In genomic region chr18:62425465-62426190, GRCh38 we compare ENCODE assay signal across 1 cellular context.
TF ChIP-seq lines count a peak whose summit lies in the region.

No MANE protein-coding gene starts in this region.

TF ChIP-seq in HepG2, 621 proteins besides CTCF, POLR2A, EP300 and RAD21 (continued from another document and continues in another):
- peak; percentile 14; the same call in 1 of the 2 replicates for TF ChIP-seq ZNF609 (CRISPR knock-in tag; IDR thresholded peaks at IDR 0.05; ENCODE audit: borderline replicate concordance)
- TF ChIP-seq MEIS1 (CRISPR knock-in tag; IDR thresholded peaks at IDR 0.05; ENCODE audit: borderline replicate concordance), result 0 out of 2 replicates have a peak, but pooled peaks have one; percentile 48
- no peak for TF ChIP-seq CREB1 (IDR thresholded peaks at IDR 0.05)
- peak; percentile 44 for TF ChIP-seq CREB1 (CRISPR knock-in tag; IDR thresholded peaks at IDR 0.05)
- TF ChIP-seq HBP1 (CRISPR knock-in tag; IDR thresholded peaks at IDR 0.05; ENCODE audit: low read depth), result peak; percentile 67; the same call in 1 of the 2 replicates
- peak; percentile 67 for TF ChIP-seq TEAD3 (CRISPR knock-in tag; optimal IDR thresholded peaks at IDR 0.05; ENCODE audit: borderline replicate concordance)
- peak; percentile 25; the same call in 1 of the 2 replicates for TF ChIP-seq ZNF710 (CRISPR knock-in tag; IDR thresholded peaks at IDR 0.05; ENCODE audit: borderline replicate concordance)
- TF ChIP-seq ZNF775 (CRISPR knock-in tag; IDR thresholded peaks at IDR 0.05; ENCODE audit: borderline replicate concordance), result peak; percentile 61; the same call in 1 of the 2 replicates
- 0 out of 2 replicates have a peak, but pooled peaks have one; percentile 61 for TF ChIP-seq KAT7 (CRISPR knock-in tag; IDR thresholded peaks at IDR 0.05; ENCODE audit: borderline replicate concordance)
- 0 out of 2 replicates have a peak, but pooled peaks have one; percentile 32 for TF ChIP-seq ARNTL (CRISPR knock-in tag; IDR thresholded peaks at IDR 0.05)
- TF ChIP-seq ZNF335 (CRISPR knock-in tag; IDR thresholded peaks at IDR 0.05), result peak; percentile 41; the same call in 1 of the 2 replicates
- no peak for TF ChIP-seq TP53 (CRISPR knock-in tag; conservative IDR thresholded peaks at IDR 0.05)
- 0 out of 2 replicates have a peak, but pooled peaks have one; percentile 42 for TF ChIP-seq ZSCAN25 (CRISPR knock-in tag; IDR thresholded peaks at IDR 0.05)
- peak; percentile 67 for TF ChIP-seq ZMYM4 (CRISPR knock-in tag; IDR thresholded peaks at IDR 0.05)
- TF ChIP-seq HNF1A (IDR thresholded peaks at IDR 0.05; ENCODE audit: low read depth), result no peak
- 0 out of 2 replicates have a peak, but pooled peaks have one; percentile 20 for TF ChIP-seq HNF1A (CRISPR knock-in tag; IDR thresholded peaks at IDR 0.05; ENCODE audit: borderline replicate concordance)
- TF ChIP-seq ZC3H4 (CRISPR knock-in tag; IDR thresholded peaks at IDR 0.05; ENCODE audit: borderline replicate concordance), result no peak
- peak; percentile 50; the same call in 1 of the 2 replicates for TF ChIP-seq GATAD1 (CRISPR knock-in tag; IDR thresholded peaks at IDR 0.05)
- TF ChIP-seq ZFX (CRISPR knock-in tag; IDR thresholded peaks at IDR 0.05; ENCODE audit: low read depth), result peak; percentile 42; the same call in 1 of the 2 replicates
- TF ChIP-seq ZNF136 (CRISPR knock-in tag; IDR thresholded peaks at IDR 0.05; ENCODE audit: low read depth), result 0 out of 2 replicates have a peak, but pooled peaks have one; percentile 62
- no peak for TF ChIP-seq CBX2 (IDR thresholded peaks at IDR 0.05; ENCODE audit: low read depth, low read length)
- no peak for TF ChIP-seq CBX2 (CRISPR knock-in tag; IDR thresholded peaks at IDR 0.05; ENCODE audit: low read depth)
- no peak for TF ChIP-seq ZBTB14 (CRISPR knock-in tag; IDR thresholded peaks at IDR 0.05)
- TF ChIP-seq MNT (IDR thresholded peaks at IDR 0.05), result 0 out of 2 replicates have a peak, but pooled peaks have one; percentile 2
- TF ChIP-seq DNMT3B (CRISPR knock-in tag; conservative IDR thresholded peaks at IDR 0.05), result peak; percentile 79; the same call in 1 of the 2 replicates
- 0 out of 2 replicates have a peak, but pooled peaks have one; percentile 31 for TF ChIP-seq BRD4 (CRISPR knock-in tag; IDR thresholded peaks at IDR 0.05)
- TF ChIP-seq FOXK1 (CRISPR knock-in tag; IDR thresholded peaks at IDR 0.05; ENCODE audit: borderline replicate concordance, low read depth), result peak; percentile 20; the same call in 1 of the 2 replicates
- no peak for TF ChIP-seq USF2 (IDR thresholded peaks at IDR 0.05; ENCODE audit: low read depth, low read length)
- TF ChIP-seq USF2 (CRISPR knock-in tag; IDR thresholded peaks at IDR 0.05; ENCODE audit: borderline replicate concordance), result no peak
- TF ChIP-seq ZSCAN29 (CRISPR knock-in tag; conservative IDR thresholded peaks at IDR 0.05), result peak; percentile 85; the same call in 1 of the 2 replicates
- TF ChIP-seq KMT2B (CRISPR knock-in tag; IDR thresholded peaks at IDR 0.05), result peak; percentile 46; the same call in 1 of the 2 replicates
- TF ChIP-seq ZNF292 (CRISPR knock-in tag; IDR thresholded peaks at IDR 0.05; ENCODE audit: borderline replicate concordance, low read depth), result 0 out of 2 replicates have a peak, but pooled peaks have one; percentile 26
- peak; percentile 40; the same call in 1 of the 2 replicates for TF ChIP-seq HDAC1 (CRISPR knock-in tag; IDR thresholded peaks at IDR 0.05)
- peak; percentile 58 for TF ChIP-seq ZGPAT (CRISPR knock-in tag; IDR thresholded peaks at IDR 0.05)
- TF ChIP-seq ZNF781 (CRISPR knock-in tag; IDR thresholded peaks at IDR 0.05; ENCODE audit: borderline replicate concordance, not compliant biosample characterization), result peak; percentile 41
